8 cellular contexts compared by ENCODE assay signal in the genomic region with DNA sequence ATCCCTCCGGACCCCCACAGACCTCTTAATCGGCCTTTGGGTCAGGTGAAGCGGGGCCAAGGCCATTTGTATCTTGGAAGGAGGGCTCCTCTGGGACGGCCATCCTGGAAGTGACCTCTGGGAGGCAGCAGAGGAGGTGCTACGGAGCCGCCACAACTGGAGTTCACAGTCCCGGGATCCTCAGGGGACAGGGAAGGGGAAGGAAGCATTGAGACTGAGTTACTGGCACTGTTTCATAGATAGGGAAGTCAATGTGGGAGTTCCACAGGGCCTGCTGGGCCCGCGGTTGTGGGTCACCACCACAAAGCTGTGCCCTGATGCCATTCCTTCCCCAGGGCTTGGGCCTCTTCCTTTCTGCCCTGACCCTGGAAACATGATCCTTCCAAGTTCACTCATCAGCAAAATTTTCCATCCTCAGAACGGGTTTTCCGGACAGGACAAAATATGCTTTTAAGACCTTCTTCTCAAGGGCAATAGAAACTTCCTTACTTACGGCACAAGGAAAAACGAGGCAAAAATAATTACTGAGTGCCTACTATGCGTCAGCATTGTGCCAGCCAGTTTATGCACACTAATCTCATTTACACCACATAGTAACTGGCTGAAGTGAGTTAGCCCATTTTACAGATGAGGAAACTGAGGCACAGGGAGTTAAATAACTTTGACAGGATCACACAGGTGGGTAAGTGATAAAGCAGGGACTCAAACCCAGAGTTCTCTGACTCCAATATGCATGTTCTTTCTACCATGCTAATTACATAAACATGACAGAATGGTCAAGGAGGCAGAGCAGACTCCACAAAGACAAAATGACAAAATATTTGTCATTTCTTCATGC.
A peak's percentile ranks its signal among the peaks of the same experiment; 100 is the strongest.
DNase-seq lines count a peak whose midpoint lies in the region; ATAC-seq lines count a peak whose summit lies in the region.

No MANE protein-coding gene starts in this region.

- H2BK5ac ChIP-seq in mesenchymal stem cell (ENCODE audit: low read depth, low read length, poor library complexity, severe bottlenecking) = no peak overlapping the region

- H4K91ac ChIP-seq in mesenchymal stem cell (ENCODE audit: low read length) = no peak overlapping the region

- H3K79me1 ChIP-seq in mesenchymal stem cell (replicated peaks; ENCODE audit: low read length, poor library complexity, severe bottlenecking) = no peaks in the 10 kb centered on the region

- H3K14ac ChIP-seq in mesenchymal stem cell (ENCODE audit: low read length in 2 of 2) = no peak overlapping the region

- H3K27me3 ChIP-seq in mesenchymal stem cell (ENCODE audit: control insufficient read depth in 1 of 2, insufficient read depth in 1 of 2, low read length in 2 of 2) = peaks cover 29 to 37% of the 10 kb centered on the region in 2 experiments

- H3K4me2 ChIP-seq in mesenchymal stem cell (ENCODE audit: low read length, poor library complexity, severe bottlenecking) = no peak overlapping the region

- peaks cover 4% of the 10 kb centered on the region for H3K4me1 ChIP-seq in mesenchymal stem cell (ENCODE audit: control insufficient read depth, insufficient read depth, low read depth, low read length)

- H3K9me3 ChIP-seq in mesenchymal stem cell (ENCODE audit: control insufficient read depth, low read length) = no peaks in the 10 kb centered on the region

- WGBS in mesenchymal stem cell = 39% methylated on average over 14 of the region's 14 CpGs

- H2BK120ac ChIP-seq in mesenchymal stem cell (ENCODE audit: low read depth, low read length) = no peak overlapping the region

- no peak for ATAC-seq in GM21723 (IDR thresholded peaks at IDR 0.05; ENCODE audit: unreplicated experiment)
- no peak for ATAC-seq in HG02938 (IDR thresholded peaks at IDR 0.05; ENCODE audit: unreplicated experiment)

- peak overlapping the region in 1 of 2 experiments; percentile 9 for H3K23ac ChIP-seq in mesenchymal stem cell (ENCODE audit: low read length in 2 of 2)

- no peaks in the 10 kb centered on the region for H3K36me3 ChIP-seq in mesenchymal stem cell (ENCODE audit: control insufficient read depth in 1 of 2, insufficient read depth in 2 of 2, low read depth in 1 of 2, low read length in 2 of 2)

- H3K9ac ChIP-seq in mesenchymal stem cell (ENCODE audit: low read length) = no peak overlapping the region

- peak; percentile 25 for DNase-seq in Ammon's horn (ENCODE audit: low spot score)
- DNase-seq in M059J (ENCODE audit: low read depth) = peak; percentile 95
- peak; percentile 75 for DNase-seq in ecto neural progenitor cell (ENCODE audit: low spot score)
- DNase-seq in mesenchymal stem cell = peak; percentile 75
- DNase-seq in HCEC 1CT = no peak
- DNase-seq in NCI-H187 treated with DMSO at 0.1 percent for 48 hours (lab: John Stamatoyannopoulos, UW) = no peak

- H3K27ac ChIP-seq in mesenchymal stem cell (ENCODE audit: low read length, poor library complexity, severe bottlenecking) = no peak overlapping the region

- H2BK15ac ChIP-seq in mesenchymal stem cell (ENCODE audit: low read depth, poor library complexity, severe bottlenecking) = no peak overlapping the region

- peak overlapping the region in 1 of 2 experiments; percentile 48 for H2BK12ac ChIP-seq in mesenchymal stem cell (ENCODE audit: low read length in 2 of 2)

- H2AFZ ChIP-seq in mesenchymal stem cell (ENCODE audit: low read depth, low read length) = peak overlapping the region; percentile 29

- no peak overlapping the region for H3K4me3 ChIP-seq in mesenchymal stem cell (ENCODE audit: insufficient read depth in 1 of 2, low read depth in 1 of 2, low read length in 2 of 2)

- H2AK5ac ChIP-seq in mesenchymal stem cell (ENCODE audit: low read length, severe bottlenecking) = no peak overlapping the region

- peak overlapping the region in 1 of 2 experiments; percentile 35 for H3K4ac ChIP-seq in mesenchymal stem cell (ENCODE audit: low read depth in 1 of 2, low read length in 2 of 2)

- peak overlapping the region in 1 of 2 experiments; percentile 28 for H3K18ac ChIP-seq in mesenchymal stem cell (ENCODE audit: low read depth in 1 of 2, low read length in 2 of 2)

- H4K8ac ChIP-seq in mesenchymal stem cell (ENCODE audit: low read length) = peak overlapping the region; percentile 8

Comparison
In these comparisons a context has a peak if more than half of its experiments do, and no peak if none do; other contexts are left out.
1. DNase-seq: peak in Ammon's horn (single experiment), M059J (single experiment), ecto neural progenitor cell (single experiment) and mesenchymal stem cell (single experiment); none in HCEC 1CT (single experiment) and NCI-H187 treated with DMSO at 0.1 percent for 48 hours (single experiment).